Comparison of ENCODE assay signal across 9 cellular contexts in the genomic region with DNA sequence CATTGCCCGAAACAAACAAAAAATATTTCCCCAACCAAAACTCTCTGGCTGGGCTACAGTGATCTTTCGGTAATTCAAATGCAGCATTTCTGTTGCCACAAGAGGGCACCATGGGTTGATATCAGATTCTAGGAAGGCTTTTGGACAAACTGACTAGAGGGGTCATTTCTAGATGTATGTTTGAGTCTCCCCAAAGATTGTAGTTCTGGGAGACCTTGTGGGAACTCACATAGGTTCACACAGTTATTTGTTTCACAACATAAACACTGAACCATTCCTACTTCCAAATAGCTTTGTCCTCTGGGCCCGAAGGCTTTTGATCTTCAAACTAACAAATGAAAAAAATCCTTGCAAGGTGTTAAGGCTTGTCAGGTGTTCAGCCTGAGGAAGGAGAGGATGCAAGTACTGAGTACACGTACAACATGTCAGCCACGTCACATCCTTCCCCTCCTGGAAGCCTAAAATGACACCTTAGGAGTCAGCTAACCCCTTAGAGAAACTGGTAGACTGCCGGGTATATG. TPM values are rescaled to one million over a fixed set of nuclear protein-coding genes. Genes with fewer than 3 reads are reported as not detected.
DNase-seq lines count a peak whose midpoint lies in the region; ATAC-seq and TF ChIP-seq lines count a peak whose summit lies in the region.
"Had no signal": no experiment of that assay in that cellular context is flagged by ENCODE, and none has a peak within 500 bp of the region (broad histone marks: within the 10 kb centered on the region; RNA-seq: fewer than 3 reads in every experiment).

No MANE protein-coding gene starts in this region.

- peaks cover 3% of the 10 kb centered on the region for H3K27me3 Mint-ChIP-seq in central memory CD8-positive, alpha-beta T cell

- POLR2A ChIA-PET in A673 (lab: Charles Lee; ENCODE audit: low non-redundant PET) (no interaction called here), GM10248 (lab: Yijun Ruan, JAX) (no interaction called here)

- H3K27ac ChIP-seq in A673 (ENCODE audit: low read depth, low read length, poor library complexity, severe bottlenecking) (no peak overlapping the region), KMS-11 (no peak overlapping the region)

- H4K20me1 ChIP-seq in KMS-11 (ENCODE audit: insufficient read depth): no peaks in the 10 kb centered on the region

- H3K9me3 ChIP-seq in A673 (ENCODE audit: low read depth, low read length, poor library complexity, severe bottlenecking): no peaks in the 10 kb centered on the region

- peak; percentile 99 for ATAC-seq in central memory CD8-positive, alpha-beta T cell (replicated peaks; ENCODE audit: extremely low read depth, poor library complexity, severe bottlenecking)
- no peak for ATAC-seq in GM21390 (IDR thresholded peaks at IDR 0.05; ENCODE audit: unreplicated experiment)

- peak overlapping the region; percentile 11; the same call in 1 of the 2 replicates for H2AFZ ChIP-seq in KMS-11 (ENCODE audit: low read depth)

- H3K9ac ChIP-seq in KMS-11: no peak overlapping the region

- H3K4me1 ChIP-seq in A673 (ENCODE audit: insufficient read depth, low read length, poor library complexity, severe bottlenecking) (no peaks in the 10 kb centered on the region), KMS-11 (ENCODE audit: low read depth, poor library complexity, severe bottlenecking) (peaks cover 5% of the 10 kb centered on the region)

- peaks cover 10% of the 10 kb centered on the region for H3K4me1 Mint-ChIP-seq in central memory CD8-positive, alpha-beta T cell

- H3K79me2 ChIP-seq in KMS-11 (ENCODE audit: insufficient read depth, low read depth): no peaks in the 10 kb centered on the region

- TF ChIP-seq CTCF in A673 (conservative IDR thresholded peaks at IDR 0.05; ENCODE audit: low read depth, low read length) (peak; percentile 84), GM10248 (IDR thresholded peaks at IDR 0.05; ENCODE audit: control extremely low read depth, extremely low read depth, low read depth, missing control alignments) (peak; percentile 81), KMS-11 (conservative IDR thresholded peaks at IDR 0.05; ENCODE audit: low read depth, low read length) (peak; percentile 81)

- H3K4me3 ChIP-seq in A673 (ENCODE audit: low read depth, low read length, poor library complexity, severe bottlenecking) (no peak overlapping the region), KMS-11 (IDR thresholded peaks at IDR 0.05; ENCODE audit: insufficient read depth, low read depth, low read length) (no peak overlapping the region)

- intact Hi-C loops in A673 (cut with micrococcal nuclease; ENCODE audit: unreplicated experiment): loop anchor here (2.0 to 5.0 kb wide), 2 partner anchors 67 to 388 kb away; no protein-coding TSS in a partner anchor

- H3K4me2 ChIP-seq in KMS-11: peak overlapping the region; percentile 21; the same call in 1 of the 2 replicates

- no peaks in the 10 kb centered on the region for H3K36me3 ChIP-seq in A673 (ENCODE audit: insufficient read depth, low read length, poor library complexity, severe bottlenecking)
- no peaks in the 10 kb centered on the region for H3K36me3 ChIP-seq in KMS-11 (ENCODE audit: insufficient read depth)

- no peaks in the 10 kb centered on the region for H3K9me3 Mint-ChIP-seq in central memory CD8-positive, alpha-beta T cell

- H3K4me3 Mint-ChIP-seq in central memory CD8-positive, alpha-beta T cell: no peak overlapping the region

- BruUV-seq in A673 (replicated peaks; lab: Mats Ljungman, UMichigan): no TSS peak

- DNase-seq in A673 (ENCODE audit: low spot score) (peak; percentile 57), GM10248 (ENCODE audit: extremely low spot score) (peak; percentile 75), T-helper 22 cell (ENCODE audit: low read depth) (peak; percentile 68), left kidney (ENCODE audit: low read depth, low spot score) (peak; percentile 52)
- peak; percentile 50 to 55 for DNase-seq in central memory CD8-positive, alpha-beta T cell (ENCODE audit: low spot score in 2 of 2)
- DNase-seq in stimulated activated naive CD4-positive, alpha-beta T cell treated with Interleukin-2 at 50 U/mL for 16 hours (lab: John Stamatoyannopoulos, UW): peak; percentile 24

- peak overlapping the region; percentile 93 for H3K27ac Mint-ChIP-seq in central memory CD8-positive, alpha-beta T cell (ENCODE audit: low read depth)

- H3K36me3 Mint-ChIP-seq in central memory CD8-positive, alpha-beta T cell (ENCODE audit: insufficient read depth): no peaks in the 10 kb centered on the region

- CTCF ChIA-PET in A673 (lab: Charles Lee): interaction anchor here (0.5 to 1.5 kb wide), 3 partner anchors 61 to 387 kb away, joined by 3 to 11 read pairs (median 5); no protein-coding TSS in a partner anchor
- CTCF ChIA-PET in GM10248 (lab: Yijun Ruan, JAX): interaction anchor here (0.8 to 4.9 kb wide), 33 partner anchors 9 to 387 kb away, joined by 3 to 49 read pairs (median 6); a partner anchor contains a TSS

- H3K27me3 ChIP-seq in A673 (replicated peaks; ENCODE audit: insufficient read depth, low read depth, low read length, poor library complexity) (no peaks in the 10 kb centered on the region), KMS-11 (ENCODE audit: insufficient read depth, low read depth) (no peaks in the 10 kb centered on the region)

RNA-seq across cellular contexts. Expression of a gene that starts 37.0 kb away (rescaled TPM):
- total RNA-seq in A673 (2021): 1.1 and 1.7 TPM in 2 replicates

RNA-seq across cellular contexts. Expression of a gene that starts 47.9 kb away (rescaled TPM):
- total RNA-seq in A673 (2021): not detected in 2 replicates
- total RNA-seq: pulmonary artery endothelial cell had no signal

Comparison
In these comparisons a context has a peak if more than half of its experiments do, and no peak if none do; other contexts are left out.
1. DNase-seq: peak in every context shown above with its lines; median percentile 75 in GM10248; 68 in T-helper 22 cell; 57 in A673; 52 in central memory CD8-positive, alpha-beta T cell; 52 in left kidney; 24 in stimulated activated naive CD4-positive, alpha-beta T cell treated with Interleukin-2 at 50 U/mL for 16 hours.